In the genomic region with DNA sequence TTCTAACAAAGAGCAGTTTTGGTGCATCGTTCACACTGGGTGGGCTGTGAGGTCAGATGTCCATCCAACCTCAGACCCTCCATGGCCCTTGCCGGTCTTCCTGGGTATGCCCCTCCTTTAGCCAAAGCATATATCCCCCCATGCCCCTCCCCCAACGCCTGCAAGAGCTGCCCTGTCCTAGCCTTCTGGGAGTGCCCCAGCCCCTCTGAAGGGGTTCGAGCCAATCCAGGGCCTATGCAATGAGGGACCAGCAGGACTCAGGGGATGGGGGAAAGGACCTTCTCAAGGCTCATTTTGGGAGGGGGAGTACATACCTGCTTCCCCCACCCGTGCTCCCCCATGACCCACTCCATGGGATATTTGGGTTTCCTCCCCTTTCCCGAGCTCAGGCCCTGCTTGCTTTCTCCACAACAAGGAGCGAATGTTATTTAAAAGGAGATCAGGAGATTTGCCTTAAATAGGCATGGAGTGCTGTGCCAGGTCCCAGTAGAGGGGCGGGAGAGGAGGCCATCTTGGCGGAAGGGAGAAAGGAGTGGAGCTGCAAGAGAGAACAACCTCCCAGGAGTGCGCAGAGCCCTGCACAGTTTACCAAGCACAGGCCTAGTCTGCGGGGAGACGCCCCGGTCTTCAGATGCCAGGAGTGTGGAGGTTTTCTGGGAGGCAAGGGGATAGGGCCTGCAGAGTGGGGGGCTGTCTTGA, we compare ENCODE assay signal across 18 cellular contexts. TPM values are rescaled to one million over a fixed set of nuclear protein-coding genes. Genes with fewer than 3 reads are reported as not detected.
DNase-seq lines count a peak whose midpoint lies in the region; ATAC-seq and TF ChIP-seq lines count a peak whose summit lies in the region.
"Had no signal": no experiment of that assay in that cellular context is flagged by ENCODE, and none has a peak within 500 bp of the region (broad histone marks: within the 10 kb centered on the region; RNA-seq: fewer than 3 reads in every experiment).

No MANE protein-coding gene starts in this region.

- H3K9me3 ChIP-seq in ES-I3 (ENCODE audit: control insufficient read depth, insufficient read depth, low read length) (no peaks in the 10 kb centered on the region), prostate gland (no peaks in the 10 kb centered on the region), smooth muscle cell (replicated peaks; ENCODE audit: low read depth) (no peaks in the 10 kb centered on the region)

- H4K20me1 ChIP-seq in smooth muscle cell (ENCODE audit: low read depth) = no peaks in the 10 kb centered on the region

- H3K9ac ChIP-seq in ES-I3 (ENCODE audit: low read depth, low read length) (peak overlapping the region; percentile 46), smooth muscle cell (ENCODE audit: low read depth) (no peak overlapping the region)

- intact Hi-C loops in prostate gland (cut with DNase I) = loop anchor here (2.0 kb wide), 1 partner anchor 30 kb away; no protein-coding TSS in a partner anchor

- H3K27ac ChIP-seq in prostate gland (peak overlapping the region; percentile 9 to 36), smooth muscle cell (ENCODE audit: low read depth) (no peak overlapping the region)

- H3K36me3 Mint-ChIP-seq in activated naive CD4-positive, alpha-beta T cell treated with anti-CD3 and anti-CD28 coated beads, Interleukin-2, amount 50 U/mL, for 72 hours = no peaks in the 10 kb centered on the region
- H3K36me3 Mint-ChIP-seq: activated naive CD4-positive, alpha-beta T cell treated with anti-CD3 and anti-CD28 coated beads, Interleukin-2, amount 10 ng/mL, durations not matched to agents 7 days and 5 days; CD14-positive monocyte; type B pancreatic cell had no signal

- DNase-seq in cerebellar cortex (ENCODE audit: low spot score) (peak; percentile 58), iPS-NIHi11 (ENCODE audit: low spot score) (peak; percentile 66), prostate gland (ENCODE audit: low spot score) (no peak), smooth muscle cell (lab: John Stamatoyannopoulos, UW; ENCODE audit: unreplicated experiment) (no peak)
- no peak for DNase-seq in activated naive CD4-positive, alpha-beta T cell treated with anti-CD3 and anti-CD28 coated beads, Interleukin-2, amount 50 U/mL, for 72 hours (ENCODE audit: low spot score in 2 of 2)
- no peak for DNase-seq in stimulated activated CD8-positive, alpha-beta memory T cell treated with anti-CD3 and anti-CD28 coated beads, Interleukin-4, amount 100 ng/mL, for 48 hours
- DNase-seq: activated naive CD4-positive, alpha-beta T cell treated with anti-CD3 and anti-CD28 coated beads, Interleukin-2, amount 10 ng/mL, durations not matched to agents 7 days and 5 days; activated T-cell treated with anti-CD3 and anti-CD28 coated beads, Interleukin-2, amount 50 U/mL, for 24 hours; foreskin melanocyte; HCEC 1CT; mammary epithelial cell; NCI-H1436 treated with DMSO at 0.1 percent for 48 hours; NCI-H2227 treated with DMSO at 0.1 percent for 48 hours had no signal

- H3K4me3 ChIP-seq in prostate gland = no peak overlapping the region
- H3K4me3 ChIP-seq in smooth muscle cell = no peak overlapping the region
- H3K4me3 ChIP-seq: skin epidermis had no signal

- no peaks in the 10 kb centered on the region for H3K79me2 ChIP-seq in smooth muscle cell (ENCODE audit: low read depth)

- H3K27ac Mint-ChIP-seq in activated naive CD4-positive, alpha-beta T cell treated with anti-CD3 and anti-CD28 coated beads, Interleukin-2, amount 50 U/mL, for 72 hours = no peak overlapping the region
- H3K27ac Mint-ChIP-seq: activated naive CD4-positive, alpha-beta T cell treated with anti-CD3 and anti-CD28 coated beads, Interleukin-2, amount 10 ng/mL, durations not matched to agents 7 days and 5 days; activated T-cell treated with anti-CD3 and anti-CD28 coated beads, Interleukin-2, amount 50 U/mL, for 24 hours had no signal

- no peaks in the 10 kb centered on the region for H3K9me3 Mint-ChIP-seq in activated naive CD4-positive, alpha-beta T cell treated with anti-CD3 and anti-CD28 coated beads, Interleukin-2, amount 50 U/mL, for 72 hours
- H3K9me3 Mint-ChIP-seq: activated naive CD4-positive, alpha-beta T cell treated with anti-CD3 and anti-CD28 coated beads, Interleukin-2, amount 10 ng/mL, durations not matched to agents 7 days and 5 days; activated T-cell treated with anti-CD3 and anti-CD28 coated beads, Interleukin-2, amount 50 U/mL, for 24 hours; CD14-positive monocyte; type B pancreatic cell had no signal

- no peak for TF ChIP-seq POLR2A in prostate gland (IDR thresholded peaks at IDR 0.05)

- no peaks in the 10 kb centered on the region for H3F3A ChIP-seq in smooth muscle cell (ENCODE audit: low read depth)

- no peak overlapping the region for H3K4me2 ChIP-seq in smooth muscle cell

- 62% methylated on average over 13 of the region's 13 CpGs for WGBS in prostate gland
- WGBS in smooth muscle cell (ENCODE audit: low lambda C conversion rate) = 66% methylated on average over 13 of the region's 13 CpGs

- H3K27me3 ChIP-seq in prostate gland (replicated peaks; ENCODE audit: insufficient read depth) = no peaks in the 10 kb centered on the region
- H3K27me3 ChIP-seq in smooth muscle cell (ENCODE audit: low read depth) = no peaks in the 10 kb centered on the region

- no peak overlapping the region for H2AFZ ChIP-seq in smooth muscle cell (ENCODE audit: low read depth)

- no peak for TF ChIP-seq CTCF in prostate gland (IDR thresholded peaks at IDR 0.05)
- TF ChIP-seq CTCF in smooth muscle cell (IDR thresholded peaks at IDR 0.05; ENCODE audit: borderline replicate concordance, insufficient read depth, poor library complexity, severe bottlenecking) = no peak

- H3K4me1 ChIP-seq in ES-I3 (ENCODE audit: insufficient read depth, low read length) (peaks cover 37% of the 10 kb centered on the region), prostate gland (replicated peaks) (no peaks in the 10 kb centered on the region), smooth muscle cell (ENCODE audit: low read depth) (peaks cover 38% of the 10 kb centered on the region)

- H3K36me3 ChIP-seq in ES-I3 (ENCODE audit: insufficient read depth, low read length) (no peaks in the 10 kb centered on the region), prostate gland (no peaks in the 10 kb centered on the region), smooth muscle cell (ENCODE audit: low read depth) (no peaks in the 10 kb centered on the region)

- no peak for ATAC-seq in activated naive CD4-positive, alpha-beta T cell treated with anti-CD3 and anti-CD28 coated beads, Interleukin-2, amount 50 U/mL, for 72 hours
- no peak for ATAC-seq in GM21381 (IDR thresholded peaks at IDR 0.05; ENCODE audit: unreplicated experiment)

RNA-seq across cellular contexts. Expression of a gene that starts 18.2 kb away (rescaled TPM):
- total RNA-seq in prostate gland (1 to 10 TPM in 1 of 2 donors, under 1 TPM in 1; 0.82 to 9.8 TPM), smooth muscle cell (0.40 and 1.6 TPM in 2 replicates)
- total RNA-seq in activated naive CD4-positive, alpha-beta T cell treated with anti-CD3 and anti-CD28 coated beads, Interleukin-2, amount 50 U/mL, for 72 hours = 10 to 100 TPM; 47.5 to 56.0 TPM
- 1.5 TPM in 2 replicates for polyA plus RNA-seq in smooth muscle cell

RNA-seq across cellular contexts. Expression of a gene that starts 31.8 kb away (rescaled TPM):
- total RNA-seq in prostate gland (10 to 100 TPM in 1 of 2 donors, 1 to 10 TPM in 1; 2.3 to 14.0 TPM), smooth muscle cell (0.81 and 1.5 TPM in 2 replicates)
- not detected for total RNA-seq in activated naive CD4-positive, alpha-beta T cell treated with anti-CD3 and anti-CD28 coated beads, Interleukin-2, amount 50 U/mL, for 72 hours
- 22.1 and 22.2 TPM in 2 replicates for polyA plus RNA-seq in smooth muscle cell
- total RNA-seq: mammary epithelial cell had no signal
- polyA plus RNA-seq: CD14-positive monocyte had no signal

RNA-seq across cellular contexts. Expression of a gene that starts 34.5 kb away (rescaled TPM):
- total RNA-seq in prostate gland (10 to 100 TPM in 1 of 2 donors, 1 to 10 TPM in 1; 8.6 to 31.8 TPM), smooth muscle cell (7.9 and 13.7 TPM in 2 replicates)
- total RNA-seq in activated naive CD4-positive, alpha-beta T cell treated with anti-CD3 and anti-CD28 coated beads, Interleukin-2, amount 50 U/mL, for 72 hours = 10 to 100 TPM; 13.7 to 16.1 TPM
- 16.3 and 20.0 TPM in 2 replicates for polyA plus RNA-seq in smooth muscle cell

Comparison
In these comparisons a context has a peak if more than half of its experiments do, and no peak if none do; other contexts are left out.
1. DNase-seq: peak in cerebellar cortex (single experiment) and iPS-NIHi11 (single experiment); none in prostate gland (single experiment), activated naive CD4-positive, alpha-beta T cell treated with anti-CD3 and anti-CD28 coated beads, Interleukin-2, amount 50 U/mL, for 72 hours (0 of 2), stimulated activated CD8-positive, alpha-beta memory T cell treated with anti-CD3 and anti-CD28 coated beads, Interleukin-4, amount 100 ng/mL, for 48 hours (single experiment) and smooth muscle cell (single experiment).
2. RNA of a gene that starts 18.2 kb away (total RNA-seq): 47.5 to 56.0 TPM in activated naive CD4-positive, alpha-beta T cell treated with anti-CD3 and anti-CD28 coated beads, Interleukin-2, amount 50 U/mL, for 72 hours; 0.82 to 9.8 TPM in prostate gland and 0.40 to 1.6 TPM in smooth muscle cell; every median in the first group is over 4 times any median in the second.